ENCODE assay signal across 8 cellular contexts in genomic region chr5:154273028-154273617, GRCh38.
A peak's percentile ranks its signal among the peaks of the same experiment; 100 is the strongest.
DNase-seq lines count a peak whose midpoint lies in the region; ATAC-seq and TF ChIP-seq lines count a peak whose summit lies in the region.

No MANE protein-coding gene starts in this region.

- no peak overlapping the region for H3K4me3 ChIP-seq in neural progenitor cell
- no peak overlapping the region for H3K4me3 ChIP-seq in A673 (ENCODE audit: low read depth, low read length, poor library complexity, severe bottlenecking)

- H3K27me3 ChIP-seq in neural progenitor cell (no peaks in the 10 kb centered on the region), A673 (replicated peaks; ENCODE audit: insufficient read depth, low read depth, low read length, poor library complexity) (no peaks in the 10 kb centered on the region)

- H3K4me1 ChIP-seq in neural progenitor cell = no peaks in the 10 kb centered on the region
- H3K4me1 ChIP-seq in A673 (ENCODE audit: insufficient read depth, low read length, poor library complexity, severe bottlenecking) = no peaks in the 10 kb centered on the region

- no peaks in the 10 kb centered on the region for H4K20me1 ChIP-seq in neural progenitor cell (ENCODE audit: low read depth)

- H3K4me2 ChIP-seq in neural progenitor cell = no peak overlapping the region

- peaks cover 6% of the 10 kb centered on the region for H3K27me3 Mint-ChIP-seq in neural progenitor cell (ENCODE audit: insufficient read depth, low read depth)

- peaks cover 38% of the 10 kb centered on the region for H3K4me1 Mint-ChIP-seq in neural progenitor cell

- peak; percentile 57 for ATAC-seq in GM19328 (IDR thresholded peaks at IDR 0.05; ENCODE audit: unreplicated experiment)
- ATAC-seq in HG03565 (IDR thresholded peaks at IDR 0.05; ENCODE audit: unreplicated experiment) = peak; percentile 52

- intact Hi-C loops in A673 (cut with micrococcal nuclease; ENCODE audit: unreplicated experiment) = no loop called here

- no TSS peak for BruUV-seq in A673 (replicated peaks; lab: Mats Ljungman, UMichigan)

- H3K9ac ChIP-seq in neural progenitor cell = no peak overlapping the region

- no peaks in the 10 kb centered on the region for H3K36me3 ChIP-seq in neural progenitor cell
- H3K36me3 ChIP-seq in A673 (ENCODE audit: insufficient read depth, low read length, poor library complexity, severe bottlenecking) = no peaks in the 10 kb centered on the region

- H2AFZ ChIP-seq in neural progenitor cell (replicated peaks) = no peak overlapping the region

- H3K36me3 Mint-ChIP-seq in neural progenitor cell = peaks cover 2% of the 10 kb centered on the region

- TF ChIP-seq CTCF in C4-2B (conservative IDR thresholded peaks at IDR 0.05) (no peak), neural progenitor cell (IDR thresholded peaks at IDR 0.05) (no peak), A673 (conservative IDR thresholded peaks at IDR 0.05; ENCODE audit: low read depth, low read length) (no peak)

- DNase-seq in neural progenitor cell (ENCODE audit: low spot score) (no peak), SHP77 (lab: John Stamatoyannopoulos, UW) (no peak), A673 (ENCODE audit: low spot score) (no peak)
- DNase-seq in activated CD4-positive, alpha-beta T cell treated with anti-CD3 and anti-CD28 coated beads for 4 hours = no peak

- H3K27ac ChIP-seq in C4-2B (peak overlapping the region; percentile 45), cingulate gyrus (ENCODE audit: low read depth, low read length) (peak overlapping the region; percentile 14), neural progenitor cell (no peak overlapping the region), A673 (ENCODE audit: low read depth, low read length, poor library complexity, severe bottlenecking) (no peak overlapping the region)

- peak overlapping the region; percentile 33 for H3K27ac Mint-ChIP-seq in neural progenitor cell

- no peak overlapping the region for H3K4me3 Mint-ChIP-seq in neural progenitor cell

- no peaks in the 10 kb centered on the region for H3F3A ChIP-seq in neural progenitor cell (ENCODE audit: low read depth)

- H3K9me3 ChIP-seq in neural progenitor cell (ENCODE audit: low read depth) (no peaks in the 10 kb centered on the region), A673 (ENCODE audit: low read depth, low read length, poor library complexity, severe bottlenecking) (no peaks in the 10 kb centered on the region)

- CTCF ChIA-PET in A673 (lab: Charles Lee) = no interaction called here

- POLR2A ChIA-PET in A673 (lab: Charles Lee; ENCODE audit: low non-redundant PET) = no interaction called here

- no peaks in the 10 kb centered on the region for H3K79me2 ChIP-seq in neural progenitor cell (ENCODE audit: low read depth)

- H3K9me3 Mint-ChIP-seq in neural progenitor cell = no peaks in the 10 kb centered on the region

Comparison
In these comparisons a context has a peak if more than half of its experiments do, and no peak if none do; other contexts are left out.
1. H3K27ac ChIP-seq: peak in C4-2B (single experiment) and cingulate gyrus (single experiment); none in neural progenitor cell (single experiment) and A673 (single experiment).